ENCODE assay signal across 14 cellular contexts in genomic region chr12:6093764-6094163, GRCh38. TPM values are rescaled to one million over a fixed set of nuclear protein-coding genes. Genes with fewer than 3 reads are reported as not detected.
DNase-seq lines count a peak whose midpoint lies in the region; ATAC-seq and TF ChIP-seq lines count a peak whose summit lies in the region.
"Had no signal": no experiment of that assay in that cellular context is flagged by ENCODE, and none has a peak within 500 bp of the region (broad histone marks: within the 10 kb centered on the region; RNA-seq: fewer than 3 reads in every experiment).

No MANE protein-coding gene starts in this region.

- no peak for TF ChIP-seq EP300 in esophagus muscularis mucosa (IDR thresholded peaks at IDR 0.05)
- TF ChIP-seq EP300 in sigmoid colon (IDR thresholded peaks at IDR 0.05): no peak

- no peaks in the 10 kb centered on the region for H4K20me1 ChIP-seq in PC-3 (ENCODE audit: low read length)
- H4K20me1 ChIP-seq: BLaER1 had no signal

- ATAC-seq in PC-3 (peak; percentile 16; the same call in 1 of the 2 replicates), natural killer cell (no peak)
- ATAC-seq in stimulated activated memory B cell treated with anti-CD40 and anti-IgM and Interleukin-4, amounts not matched to agents 10 μg/mL and 1 μg/mL and 100 μg/mL, for 72 hours: no peak

- peaks cover 11 to 19% of the 10 kb centered on the region in 2 donors for H3K27me3 Mint-ChIP-seq in natural killer cell (ENCODE audit: low read depth in 2 of 2)
- H3K27me3 Mint-ChIP-seq in stimulated activated memory B cell treated with anti-CD40 and anti-IgM and Interleukin-4, amounts not matched to agents 10 μg/mL and 1 μg/mL and 100 μg/mL, for 72 hours: peaks cover 85% of the 10 kb centered on the region

- H2AFZ ChIP-seq in PC-3 (ENCODE audit: low read length): peak overlapping the region; percentile 69; the same call in 1 of the 2 replicates

- H3K4me1 ChIP-seq in PC-3 (ENCODE audit: insufficient read depth, low read length) (peaks cover 46% of the 10 kb centered on the region), esophagus muscularis mucosa (peaks cover 47 to 57% (median 55%) of the 10 kb centered on the region in 4 donors), sigmoid colon (peaks cover 0 to 37% (median 19%) of the 10 kb centered on the region in 4 donors), SJCRH30 (peaks cover 16% of the 10 kb centered on the region)

- no peak overlapping the region for H3K9ac ChIP-seq in PC-3 (ENCODE audit: low read length)
- H3K9ac ChIP-seq: BLaER1, KMS-11 had no signal

- no peaks in the 10 kb centered on the region for H3K36me3 Mint-ChIP-seq in natural killer cell
- no peaks in the 10 kb centered on the region for H3K36me3 Mint-ChIP-seq in stimulated activated memory B cell treated with anti-CD40 and anti-IgM and Interleukin-4, amounts not matched to agents 10 μg/mL and 1 μg/mL and 100 μg/mL, for 72 hours

- H3K4me3 ChIP-seq in PC-3 (ENCODE audit: low read length): peak overlapping the region; percentile 51; the same call in 1 of the 2 replicates
- no peak overlapping the region for H3K4me3 ChIP-seq in esophagus muscularis mucosa
- H3K4me3 ChIP-seq in sigmoid colon: no peak overlapping the region
- no peak overlapping the region for H3K4me3 ChIP-seq in SJCRH30
- H3K4me3 ChIP-seq: BLaER1, breast epithelium had no signal

- WGBS in esophagus muscularis mucosa: 88% methylated on average over 2 of the region's 2 CpGs
- 94 to 99% methylated on average over 2 of the region's 2 CpGs for WGBS in sigmoid colon, 2 donors

- H3K79me2 ChIP-seq in PC-3 (ENCODE audit: low read length): no peaks in the 10 kb centered on the region

- no peak overlapping the region for H3K4me3 Mint-ChIP-seq in natural killer cell
- H3K4me3 Mint-ChIP-seq in stimulated activated memory B cell treated with anti-CD40 and anti-IgM and Interleukin-4, amounts not matched to agents 10 μg/mL and 1 μg/mL and 100 μg/mL, for 72 hours: no peak overlapping the region

- H3K27me3 ChIP-seq in PC-3 (ENCODE audit: low read length): no peaks in the 10 kb centered on the region
- no peaks in the 10 kb centered on the region for H3K27me3 ChIP-seq in esophagus muscularis mucosa
- H3K27me3 ChIP-seq in sigmoid colon: no peaks in the 10 kb centered on the region
- peaks cover 7% of the 10 kb centered on the region; the same call in 1 of the 2 replicates for H3K27me3 ChIP-seq in SJCRH30
- H3K27me3 ChIP-seq: BLaER1, breast epithelium had no signal

- no TSS peak for BruUV-seq in PC-3 (replicated peaks; lab: Mats Ljungman, UMichigan)

- H3K9me2 ChIP-seq in PC-3 (replicated peaks; ENCODE audit: low read length): no peaks in the 10 kb centered on the region

- H3F3A ChIP-seq in PC-3 (ENCODE audit: low read length, unreplicated experiment): no peaks in the 10 kb centered on the region

- peak overlapping the region; percentile 84 for H3K4me2 ChIP-seq in PC-3 (ENCODE audit: low read length)
- H3K4me2 ChIP-seq: BLaER1, KMS-11 had no signal

- H3K27ac ChIP-seq in PC-3 (ENCODE audit: low read length): peak overlapping the region; percentile 85
- peak overlapping the region; percentile 31 to 66 (median 54) for H3K27ac ChIP-seq in esophagus muscularis mucosa (replicated peaks in 1 of 4)
- H3K27ac ChIP-seq in sigmoid colon: peak overlapping the region; percentile 46 to 60 (median 52)
- no peak overlapping the region for H3K27ac ChIP-seq in SJCRH30
- H3K27ac ChIP-seq: BLaER1, breast epithelium, KMS-11 had no signal

- H3K9me3 Mint-ChIP-seq in natural killer cell: no peaks in the 10 kb centered on the region
- H3K9me3 Mint-ChIP-seq in stimulated activated memory B cell treated with anti-CD40 and anti-IgM and Interleukin-4, amounts not matched to agents 10 μg/mL and 1 μg/mL and 100 μg/mL, for 72 hours: peaks cover 3% of the 10 kb centered on the region

- CTCF ChIA-PET in PC-3 (lab: Charles Lee): no interaction called here

- H3K36me3 ChIP-seq in PC-3 (ENCODE audit: low read depth, low read length) (no peaks in the 10 kb centered on the region), esophagus muscularis mucosa (peaks cover 0 to 71% (median 0%) of the 10 kb centered on the region in 4 donors), sigmoid colon (no peaks in the 10 kb centered on the region), SJCRH30 (no peaks in the 10 kb centered on the region)
- H3K36me3 ChIP-seq: BLaER1, breast epithelium had no signal

- no peaks in the 10 kb centered on the region for H3K9me3 ChIP-seq in PC-3 (ENCODE audit: low read length)
- H3K9me3 ChIP-seq in esophagus muscularis mucosa: no peaks in the 10 kb centered on the region
- no peaks in the 10 kb centered on the region for H3K9me3 ChIP-seq in sigmoid colon
- H3K9me3 ChIP-seq in SJCRH30 (replicated peaks): no peaks in the 10 kb centered on the region
- H3K9me3 ChIP-seq: breast epithelium had no signal

- intact Hi-C loops in PC-3 (cut with micrococcal nuclease): no loop called here
- intact Hi-C loops in esophagus muscularis mucosa (cut with DNase I): no loop called here
- intact Hi-C loops in sigmoid colon (cut with DNase I): no loop called here
- intact Hi-C loops in natural killer cell (cut with micrococcal nuclease): no loop called here

- TF ChIP-seq POLR2A in esophagus muscularis mucosa (IDR thresholded peaks at IDR 0.05; ENCODE audit: low read depth) (no peak), sigmoid colon (IDR thresholded peaks at IDR 0.05) (no peak)

- peak; percentile 66 for DNase-seq in DMS79 (lab: John Stamatoyannopoulos, UW)
- peak; percentile 35 for DNase-seq in PC-3
- DNase-seq in esophagus muscularis mucosa (ENCODE audit: extremely low spot score): no peak
- peak; percentile 48 for DNase-seq in sigmoid colon
- DNase-seq in SJCRH30: no peak
- DNase-seq in natural killer cell: no peak
- DNase-seq in COLO829 (ENCODE audit: low spot score): no peak
- DNase-seq: NCI-H2227 treated with DMSO at 0.1 percent for 48 hours, occipital lobe, RPMI8226 had no signal

- TF ChIP-seq CTCF in PC-3 (conservative IDR thresholded peaks at IDR 0.05; ENCODE audit: low read depth, low read length) (no peak), esophagus muscularis mucosa (IDR thresholded peaks at IDR 0.05) (no peak), sigmoid colon (IDR thresholded peaks at IDR 0.05) (no peak), natural killer cell (IDR thresholded peaks at IDR 0.05) (no peak)

- POLR2A ChIA-PET in PC-3 (lab: Charles Lee; ENCODE audit: unreplicated experiment): no interaction called here

- H3K27ac Mint-ChIP-seq in natural killer cell: no peak overlapping the region
- H3K27ac Mint-ChIP-seq in stimulated activated memory B cell treated with anti-CD40 and anti-IgM and Interleukin-4, amounts not matched to agents 10 μg/mL and 1 μg/mL and 100 μg/mL, for 72 hours: no peak overlapping the region

- peaks cover 12 to 23% of the 10 kb centered on the region in 2 donors for H3K4me1 Mint-ChIP-seq in natural killer cell
- no peaks in the 10 kb centered on the region for H3K4me1 Mint-ChIP-seq in stimulated activated memory B cell treated with anti-CD40 and anti-IgM and Interleukin-4, amounts not matched to agents 10 μg/mL and 1 μg/mL and 100 μg/mL, for 72 hours

RNA-seq across cellular contexts. Expression of gene VWF, which starts 30.7 kb away (rescaled TPM):
- total RNA-seq in PC-3 (2014; rRNA removed): not detected in 2 replicates
- 100 to 1,000 TPM; 163 to 367 (median 253) TPM for total RNA-seq in esophagus muscularis mucosa
- total RNA-seq in sigmoid colon: 10 to 100 TPM; 36.7 to 98.0 (median 55.5) TPM
- 10 to 100 TPM in 1 of 3 donors, 1 to 10 TPM in 1, under 1 TPM in 1; 0.60 to 42.2 (median 1.2) TPM for polyA plus RNA-seq in sigmoid colon
- 0.35 and 0.73 TPM in 2 replicates for total RNA-seq in SJCRH30 (2014; rRNA removed; shearing (Covaris generic))
- under 1 TPM; 0.14 to 0.95 (median 0.71) TPM for total RNA-seq in natural killer cell

Comparison
In these comparisons a context has a peak if more than half of its experiments do, and no peak if none do; other contexts are left out.
1. DNase-seq: peak in DMS79 (single experiment), PC-3 (single experiment) and sigmoid colon (single experiment); none in esophagus muscularis mucosa (single experiment), SJCRH30 (0 of 2), natural killer cell (single experiment) and COLO829 (single experiment).
2. RNA of gene VWF, which starts 30.7 kb away (total RNA-seq): 163 to 367 TPM in esophagus muscularis mucosa and 36.7 to 98.0 TPM in sigmoid colon; 0.35 to 0.73 TPM in SJCRH30, 0.14 to 0.95 TPM in natural killer cell and not detected in PC-3; every median in the first group is over 10 times any median in the second.